ENCODE assay signal across 1 cellular context in the genomic region with DNA sequence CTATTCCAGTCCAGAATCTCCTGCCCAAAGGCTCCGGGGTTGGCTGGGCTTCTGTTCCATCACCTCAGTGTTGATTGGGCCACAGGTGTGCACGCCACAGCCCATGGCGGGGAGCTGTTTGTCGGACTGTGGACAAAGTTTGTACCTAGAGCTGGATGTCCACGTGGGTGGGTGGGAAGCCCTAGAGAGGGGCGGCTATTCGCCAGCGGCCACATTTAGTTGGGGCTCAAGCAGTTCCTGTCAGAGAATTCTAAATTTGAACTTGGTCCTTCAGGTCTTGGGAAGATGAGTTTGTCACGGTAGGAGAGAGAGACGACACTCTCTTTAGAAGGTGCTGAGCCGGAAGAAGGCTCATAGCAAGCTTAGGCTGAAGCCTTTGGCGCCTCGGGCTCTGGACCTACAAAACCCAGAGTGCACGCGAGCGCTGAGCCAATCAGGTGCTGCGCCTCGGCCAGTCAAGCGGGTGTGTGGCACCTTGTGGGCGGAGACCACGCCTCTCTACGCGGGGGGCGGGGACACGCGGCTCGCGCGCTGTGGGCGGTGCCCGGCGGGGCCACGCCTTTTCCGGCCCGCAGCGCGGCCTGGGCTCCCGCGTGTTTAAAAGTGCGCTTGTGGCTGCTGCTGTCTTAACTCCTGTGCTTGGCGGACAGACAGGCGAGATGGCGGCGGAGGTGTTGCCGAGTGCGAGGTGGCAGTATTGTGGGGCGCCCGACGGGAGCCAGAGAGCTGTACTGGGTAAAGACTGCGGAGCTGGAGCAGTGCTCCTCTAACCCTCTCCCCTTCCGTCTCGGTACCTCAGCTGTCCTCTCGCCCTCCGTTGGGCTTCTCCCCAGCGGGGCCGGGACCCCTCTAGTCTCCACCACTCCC.
TF ChIP-seq lines count a peak whose summit lies in the region.

A gene with protein sequence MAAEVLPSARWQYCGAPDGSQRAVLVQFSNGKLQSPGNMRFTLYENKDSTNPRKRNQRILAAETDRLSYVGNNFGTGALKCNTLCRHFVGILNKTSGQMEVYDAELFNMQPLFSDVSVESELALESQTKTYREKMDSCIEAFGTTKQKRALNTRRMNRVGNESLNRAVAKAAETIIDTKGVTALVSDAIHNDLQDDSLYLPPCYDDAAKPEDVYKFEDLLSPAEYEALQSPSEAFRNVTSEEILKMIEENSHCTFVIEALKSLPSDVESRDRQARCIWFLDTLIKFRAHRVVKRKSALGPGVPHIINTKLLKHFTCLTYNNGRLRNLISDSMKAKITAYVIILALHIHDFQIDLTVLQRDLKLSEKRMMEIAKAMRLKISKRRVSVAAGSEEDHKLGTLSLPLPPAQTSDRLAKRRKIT (plus strand): TSS at position 560 of the 867 bp plus-strand sequence. CDS start 100 bp downstream, at position 660.

TF ChIP-seq in HepG2, 621 proteins besides CTCF, POLR2A, EP300 and RAD21 (continued from another document and continues in another):
- TF ChIP-seq SSRP1 (CRISPR knock-in tag; IDR thresholded peaks at IDR 0.05), result no peak
- TF ChIP-seq ZBTB3 (CRISPR knock-in tag; IDR thresholded peaks at IDR 0.05; ENCODE audit: borderline replicate concordance, low read depth), result no peak
- TF ChIP-seq PITX1 (CRISPR knock-in tag; IDR thresholded peaks at IDR 0.05), result peak; percentile 50; the same call in 1 of the 2 replicates
- no peak for TF ChIP-seq ZNF354B (CRISPR knock-in tag; IDR thresholded peaks at IDR 0.05)
- no peak for TF ChIP-seq ZNF280D (CRISPR knock-in tag; IDR thresholded peaks at IDR 0.05)
- TF ChIP-seq GZF1 (CRISPR knock-in tag; IDR thresholded peaks at IDR 0.05), result no peak
- no peak; the same call in none of the 2 replicates for TF ChIP-seq KDM2A (CRISPR knock-in tag; IDR thresholded peaks at IDR 0.05; ENCODE audit: borderline replicate concordance, low read depth)
- no peak for TF ChIP-seq IRX3 (CRISPR knock-in tag; IDR thresholded peaks at IDR 0.05; ENCODE audit: borderline replicate concordance, low read depth)
- TF ChIP-seq MED8 (CRISPR knock-in tag; IDR thresholded peaks at IDR 0.05; ENCODE audit: insufficient replicate concordance), result peak; percentile 74
- TF ChIP-seq ZNF350 (CRISPR knock-in tag; IDR thresholded peaks at IDR 0.05; ENCODE audit: borderline replicate concordance, low read depth), result no peak
- TF ChIP-seq ZNF776 (CRISPR knock-in tag; IDR thresholded peaks at IDR 0.05), result peak; percentile 74; the same call in 1 of the 2 replicates
- peak; percentile 78; the same call in 1 of the 2 replicates for TF ChIP-seq ETV5 (CRISPR knock-in tag; IDR thresholded peaks at IDR 0.05; ENCODE audit: borderline replicate concordance)
- no peak; the same call in 1 of the 2 replicates for TF ChIP-seq ZIK1 (CRISPR knock-in tag; IDR thresholded peaks at IDR 0.05; ENCODE audit: borderline replicate concordance, low read depth)
- peak; percentile 77 for TF ChIP-seq ELF3 (CRISPR knock-in tag; IDR thresholded peaks at IDR 0.05)
- TF ChIP-seq, protein P1, sequence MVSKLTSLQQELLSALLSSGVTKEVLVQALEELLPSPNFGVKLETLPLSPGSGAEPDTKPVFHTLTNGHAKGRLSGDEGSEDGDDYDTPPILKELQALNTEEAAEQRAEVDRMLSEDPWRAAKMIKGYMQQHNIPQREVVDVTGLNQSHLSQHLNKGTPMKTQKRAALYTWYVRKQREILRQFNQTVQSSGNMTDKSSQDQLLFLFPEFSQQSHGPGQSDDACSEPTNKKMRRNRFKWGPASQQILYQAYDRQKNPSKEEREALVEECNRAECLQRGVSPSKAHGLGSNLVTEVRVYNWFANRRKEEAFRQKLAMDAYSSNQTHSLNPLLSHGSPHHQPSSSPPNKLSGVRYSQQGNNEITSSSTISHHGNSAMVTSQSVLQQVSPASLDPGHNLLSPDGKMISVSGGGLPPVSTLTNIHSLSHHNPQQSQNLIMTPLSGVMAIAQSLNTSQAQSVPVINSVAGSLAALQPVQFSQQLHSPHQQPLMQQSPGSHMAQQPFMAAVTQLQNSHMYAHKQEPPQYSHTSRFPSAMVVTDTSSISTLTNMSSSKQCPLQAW (CRISPR knock-in tag; IDR thresholded peaks at IDR 0.05), result peak; percentile 56; the same call in 1 of the 2 replicates
- TF ChIP-seq KDM6A (CRISPR knock-in tag; IDR thresholded peaks at IDR 0.05; ENCODE audit: low read depth), result no peak
- no peak for TF ChIP-seq DNMT3B (CRISPR knock-in tag; conservative IDR thresholded peaks at IDR 0.05)
- TF ChIP-seq ZNF557 (CRISPR knock-in tag; IDR thresholded peaks at IDR 0.05), result no peak
- peak; percentile 92 for TF ChIP-seq MXD4 (CRISPR knock-in tag; IDR thresholded peaks at IDR 0.05)
- peak; percentile 74; the same call in 1 of the 2 replicates for TF ChIP-seq DMAP1 (CRISPR knock-in tag; IDR thresholded peaks at IDR 0.05)
- TF ChIP-seq ZBTB20 (CRISPR knock-in tag; IDR thresholded peaks at IDR 0.05; ENCODE audit: borderline replicate concordance, low read depth), result no peak
- peak; percentile 88; the same call in 1 of the 2 replicates for TF ChIP-seq MTF2 (CRISPR knock-in tag; IDR thresholded peaks at IDR 0.05; ENCODE audit: borderline replicate concordance)
- 0 out of 2 replicates have a peak, but pooled peaks have one; percentile 22 for TF ChIP-seq SMYD3 (CRISPR knock-in tag; IDR thresholded peaks at IDR 0.05)
- peak; percentile 63; the same call in 1 of the 2 replicates for TF ChIP-seq ZNF564 (CRISPR knock-in tag; IDR thresholded peaks at IDR 0.05)
- TF ChIP-seq PHF21A (CRISPR knock-in tag; IDR thresholded peaks at IDR 0.05), result peak; percentile 59; the same call in 1 of the 2 replicates
- peak; percentile 32; the same call in 1 of the 2 replicates for TF ChIP-seq ZNF292 (CRISPR knock-in tag; IDR thresholded peaks at IDR 0.05; ENCODE audit: borderline replicate concordance, low read depth)
- peak; percentile 47; the same call in 1 of the 2 replicates for TF ChIP-seq ISL2 (CRISPR knock-in tag; IDR thresholded peaks at IDR 0.05)
- no peak for TF ChIP-seq ZNF790 (CRISPR knock-in tag; IDR thresholded peaks at IDR 0.05; ENCODE audit: borderline replicate concordance)
- no peak for TF ChIP-seq DDIT3 (CRISPR knock-in tag; IDR thresholded peaks at IDR 0.05)
- no peak for TF ChIP-seq PLRG1 (conservative IDR thresholded peaks at IDR 0.05)
- peak; percentile 43 for TF ChIP-seq MED1 (CRISPR knock-in tag; IDR thresholded peaks at IDR 0.05)
- TF ChIP-seq, protein P2, sequence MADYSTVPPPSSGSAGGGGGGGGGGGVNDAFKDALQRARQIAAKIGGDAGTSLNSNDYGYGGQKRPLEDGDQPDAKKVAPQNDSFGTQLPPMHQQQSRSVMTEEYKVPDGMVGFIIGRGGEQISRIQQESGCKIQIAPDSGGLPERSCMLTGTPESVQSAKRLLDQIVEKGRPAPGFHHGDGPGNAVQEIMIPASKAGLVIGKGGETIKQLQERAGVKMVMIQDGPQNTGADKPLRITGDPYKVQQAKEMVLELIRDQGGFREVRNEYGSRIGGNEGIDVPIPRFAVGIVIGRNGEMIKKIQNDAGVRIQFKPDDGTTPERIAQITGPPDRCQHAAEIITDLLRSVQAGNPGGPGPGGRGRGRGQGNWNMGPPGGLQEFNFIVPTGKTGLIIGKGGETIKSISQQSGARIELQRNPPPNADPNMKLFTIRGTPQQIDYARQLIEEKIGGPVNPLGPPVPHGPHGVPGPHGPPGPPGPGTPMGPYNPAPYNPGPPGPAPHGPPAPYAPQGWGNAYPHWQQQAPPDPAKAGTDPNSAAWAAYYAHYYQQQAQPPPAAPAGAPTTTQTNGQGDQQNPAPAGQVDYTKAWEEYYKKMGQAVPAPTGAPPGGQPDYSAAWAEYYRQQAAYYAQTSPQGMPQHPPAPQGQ (CRISPR knock-in tag; IDR thresholded peaks at IDR 0.05; ENCODE audit: borderline replicate concordance), result no peak; the same call in 1 of the 2 replicates
- no peak for TF ChIP-seq SNAI1 (CRISPR knock-in tag; IDR thresholded peaks at IDR 0.05; ENCODE audit: borderline replicate concordance)
- TF ChIP-seq, protein P3, sequence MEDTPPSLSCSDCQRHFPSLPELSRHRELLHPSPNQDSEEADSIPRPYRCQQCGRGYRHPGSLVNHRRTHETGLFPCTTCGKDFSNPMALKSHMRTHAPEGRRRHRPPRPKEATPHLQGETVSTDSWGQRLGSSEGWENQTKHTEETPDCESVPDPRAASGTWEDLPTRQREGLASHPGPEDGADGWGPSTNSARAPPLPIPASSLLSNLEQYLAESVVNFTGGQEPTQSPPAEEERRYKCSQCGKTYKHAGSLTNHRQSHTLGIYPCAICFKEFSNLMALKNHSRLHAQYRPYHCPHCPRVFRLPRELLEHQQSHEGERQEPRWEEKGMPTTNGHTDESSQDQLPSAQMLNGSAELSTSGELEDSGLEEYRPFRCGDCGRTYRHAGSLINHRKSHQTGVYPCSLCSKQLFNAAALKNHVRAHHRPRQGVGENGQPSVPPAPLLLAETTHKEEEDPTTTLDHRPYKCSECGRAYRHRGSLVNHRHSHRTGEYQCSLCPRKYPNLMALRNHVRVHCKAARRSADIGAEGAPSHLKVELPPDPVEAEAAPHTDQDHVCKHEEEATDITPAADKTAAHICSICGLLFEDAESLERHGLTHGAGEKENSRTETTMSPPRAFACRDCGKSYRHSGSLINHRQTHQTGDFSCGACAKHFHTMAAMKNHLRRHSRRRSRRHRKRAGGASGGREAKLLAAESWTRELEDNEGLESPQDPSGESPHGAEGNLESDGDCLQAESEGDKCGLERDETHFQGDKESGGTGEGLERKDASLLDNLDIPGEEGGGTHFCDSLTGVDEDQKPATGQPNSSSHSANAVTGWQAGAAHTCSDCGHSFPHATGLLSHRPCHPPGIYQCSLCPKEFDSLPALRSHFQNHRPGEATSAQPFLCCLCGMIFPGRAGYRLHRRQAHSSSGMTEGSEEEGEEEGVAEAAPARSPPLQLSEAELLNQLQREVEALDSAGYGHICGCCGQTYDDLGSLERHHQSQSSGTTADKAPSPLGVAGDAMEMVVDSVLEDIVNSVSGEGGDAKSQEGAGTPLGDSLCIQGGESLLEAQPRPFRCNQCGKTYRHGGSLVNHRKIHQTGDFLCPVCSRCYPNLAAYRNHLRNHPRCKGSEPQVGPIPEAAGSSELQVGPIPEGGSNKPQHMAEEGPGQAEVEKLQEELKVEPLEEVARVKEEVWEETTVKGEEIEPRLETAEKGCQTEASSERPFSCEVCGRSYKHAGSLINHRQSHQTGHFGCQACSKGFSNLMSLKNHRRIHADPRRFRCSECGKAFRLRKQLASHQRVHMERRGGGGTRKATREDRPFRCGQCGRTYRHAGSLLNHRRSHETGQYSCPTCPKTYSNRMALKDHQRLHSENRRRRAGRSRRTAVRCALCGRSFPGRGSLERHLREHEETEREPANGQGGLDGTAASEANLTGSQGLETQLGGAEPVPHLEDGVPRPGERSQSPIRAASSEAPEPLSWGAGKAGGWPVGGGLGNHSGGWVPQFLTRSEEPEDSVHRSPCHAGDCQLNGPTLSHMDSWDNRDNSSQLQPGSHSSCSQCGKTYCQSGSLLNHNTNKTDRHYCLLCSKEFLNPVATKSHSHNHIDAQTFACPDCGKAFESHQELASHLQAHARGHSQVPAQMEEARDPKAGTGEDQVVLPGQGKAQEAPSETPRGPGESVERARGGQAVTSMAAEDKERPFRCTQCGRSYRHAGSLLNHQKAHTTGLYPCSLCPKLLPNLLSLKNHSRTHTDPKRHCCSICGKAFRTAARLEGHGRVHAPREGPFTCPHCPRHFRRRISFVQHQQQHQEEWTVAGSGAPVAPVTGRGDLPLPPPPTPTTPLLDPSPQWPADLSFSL (CRISPR knock-in tag; IDR thresholded peaks at IDR 0.05), result no peak
- peak; percentile 96 for TF ChIP-seq GTF3A (CRISPR knock-in tag; conservative IDR thresholded peaks at IDR 0.05)
- TF ChIP-seq, protein P4, sequence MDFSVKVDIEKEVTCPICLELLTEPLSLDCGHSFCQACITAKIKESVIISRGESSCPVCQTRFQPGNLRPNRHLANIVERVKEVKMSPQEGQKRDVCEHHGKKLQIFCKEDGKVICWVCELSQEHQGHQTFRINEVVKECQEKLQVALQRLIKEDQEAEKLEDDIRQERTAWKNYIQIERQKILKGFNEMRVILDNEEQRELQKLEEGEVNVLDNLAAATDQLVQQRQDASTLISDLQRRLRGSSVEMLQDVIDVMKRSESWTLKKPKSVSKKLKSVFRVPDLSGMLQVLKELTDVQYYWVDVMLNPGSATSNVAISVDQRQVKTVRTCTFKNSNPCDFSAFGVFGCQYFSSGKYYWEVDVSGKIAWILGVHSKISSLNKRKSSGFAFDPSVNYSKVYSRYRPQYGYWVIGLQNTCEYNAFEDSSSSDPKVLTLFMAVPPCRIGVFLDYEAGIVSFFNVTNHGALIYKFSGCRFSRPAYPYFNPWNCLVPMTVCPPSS (IDR thresholded peaks at IDR 0.05), result no peak
- no peak; the same call in 1 of the 2 replicates for TF ChIP-seq AKAP8 (CRISPR knock-in tag; IDR thresholded peaks at IDR 0.05)
- no peak for TF ChIP-seq HMG20B (CRISPR knock-in tag; conservative IDR thresholded peaks at IDR 0.05)
- no peak for TF ChIP-seq ZFP82 (CRISPR knock-in tag; IDR thresholded peaks at IDR 0.05; ENCODE audit: borderline replicate concordance)
- TF ChIP-seq PCBP2 (optimal IDR thresholded peaks at IDR 0.05; ENCODE audit: low read depth, low read length, poor library complexity, severe bottlenecking), result no peak
- TF ChIP-seq SNAPC5 (CRISPR knock-in tag; IDR thresholded peaks at IDR 0.05; ENCODE audit: borderline replicate concordance), result no peak
